Comparison of ENCODE assay signal across 13 cellular contexts in the genomic region with DNA sequence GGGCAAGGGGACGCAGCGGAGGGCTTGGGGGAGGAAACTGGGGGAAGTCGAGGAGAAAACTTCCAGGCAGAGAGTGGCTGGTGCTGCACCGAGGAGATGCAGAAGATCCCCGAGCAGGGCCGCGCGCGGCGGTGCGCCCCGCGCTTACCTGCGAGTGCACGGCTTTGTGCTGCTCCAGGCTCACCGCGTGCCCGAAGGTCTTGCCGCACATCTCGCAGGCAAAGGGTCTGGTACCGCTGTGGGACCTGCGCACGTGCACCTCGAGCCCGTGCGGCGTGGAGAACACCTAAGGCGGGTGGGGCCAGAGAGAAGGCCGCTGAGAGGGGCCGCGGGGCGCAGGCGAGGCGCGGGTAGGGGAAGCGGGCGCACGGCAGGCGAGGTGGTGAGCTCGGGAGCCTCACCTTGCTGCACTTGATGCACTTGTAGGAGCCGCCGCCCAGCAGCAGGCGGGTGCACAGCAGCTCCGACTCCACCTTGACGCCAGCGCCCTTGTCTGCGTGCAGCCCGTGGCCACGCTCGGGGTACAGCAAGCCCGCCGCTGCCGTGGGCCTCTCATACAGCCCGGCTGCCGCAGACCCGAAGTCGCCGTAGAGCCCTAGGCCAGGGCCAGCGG. TPM values are rescaled to one million over a fixed set of nuclear protein-coding genes. Genes with fewer than 3 reads are reported as not detected.
DNase-seq lines count a peak whose midpoint lies in the region; ATAC-seq and TF ChIP-seq lines count a peak whose summit lies in the region.
"Had no signal": no experiment of that assay in that cellular context is flagged by ENCODE, and none has a peak within 500 bp of the region (broad histone marks: within the 10 kb centered on the region; RNA-seq: fewer than 3 reads in every experiment).

No MANE protein-coding gene starts in this region.

- POLR2A ChIA-PET in activated CD8-positive, alpha-beta T cell treated with anti-CD3 and anti-CD28 coated beads for 36 hours (lab: Charles Lee) = interaction anchor here (1.1 to 10.9 kb wide), 6 partner anchors 38 to 115 kb away, joined by 3 to 213 read pairs (median 6); no protein-coding TSS in a partner anchor

- H3K23ac ChIP-seq in trophoblast cell (ENCODE audit: low read length) = no peak overlapping the region

- H3K4me2 ChIP-seq in trophoblast cell (ENCODE audit: low read length) (peak overlapping the region; percentile 61), Karpas-422 (ENCODE audit: low read depth, low read length, poor library complexity, severe bottlenecking) (no peak overlapping the region)

- H3K18ac ChIP-seq in trophoblast cell (ENCODE audit: low read length) = no peak overlapping the region

- H3K36me3 Mint-ChIP-seq in T-helper 2 cell treated with Interferon-gamma antibody and Interleukin-4, amounts not matched to agents 5 μg/mL and 100 μg/mL, for 36 hours (ENCODE audit: low read depth) = peaks cover 83% of the 10 kb centered on the region
- H3K36me3 Mint-ChIP-seq in activated CD8-positive, alpha-beta T cell treated with anti-CD3 and anti-CD28 coated beads for 36 hours (ENCODE audit: low read depth) = peaks cover 93% of the 10 kb centered on the region

- no peak for ATAC-seq in activated CD8-positive, alpha-beta T cell treated with anti-CD3 and anti-CD28 coated beads for 36 hours
- ATAC-seq in GM18519 (IDR thresholded peaks at IDR 0.05; ENCODE audit: low FRiP score, unreplicated experiment) = no peak

- no peak overlapping the region for H2AFZ ChIP-seq in trophoblast cell (ENCODE audit: insufficient read depth, low read length, poor library complexity)
- no peak overlapping the region for H2AFZ ChIP-seq in Karpas-422 (ENCODE audit: low read length)

- H3K36me3 ChIP-seq in trophoblast cell (ENCODE audit: control insufficient read depth in 1 of 2, insufficient read depth in 2 of 2, low read length in 2 of 2) (no peaks in the 10 kb centered on the region), Karpas-422 (ENCODE audit: insufficient read depth, low read length) (no peaks in the 10 kb centered on the region; the same call in 1 of the 2 replicates)
- H3K36me3 ChIP-seq: SJSA1 had no signal

- no peak overlapping the region for H2AK5ac ChIP-seq in trophoblast cell (ENCODE audit: low read length)

- CTCF ChIA-PET in activated CD8-positive, alpha-beta T cell treated with anti-CD3 and anti-CD28 coated beads for 36 hours (lab: Charles Lee) = interaction anchor here (1.0 to 1.6 kb wide), 2 partner anchors 95 to 170 kb away, joined by 4 read pairs; no protein-coding TSS in a partner anchor

- no peak overlapping the region for H4K91ac ChIP-seq in trophoblast cell (ENCODE audit: low read depth, low read length)

- H4K20me1 ChIP-seq in Karpas-422 (ENCODE audit: insufficient read depth, low read depth, low read length) = no peaks in the 10 kb centered on the region

- no peak overlapping the region for H2BK5ac ChIP-seq in trophoblast cell (ENCODE audit: low read depth, low read length, poor library complexity)

- H3K9ac ChIP-seq in trophoblast cell (ENCODE audit: low read length) = no peak overlapping the region
- no peak overlapping the region for H3K9ac ChIP-seq in Karpas-422 (ENCODE audit: low read length)

- peak overlapping the region; percentile 88 for H3K27ac Mint-ChIP-seq in T-helper 2 cell treated with Interferon-gamma antibody and Interleukin-4, amounts not matched to agents 5 μg/mL and 100 μg/mL, for 36 hours
- no peak overlapping the region for H3K27ac Mint-ChIP-seq in activated CD8-positive, alpha-beta T cell treated with anti-CD3 and anti-CD28 coated beads for 36 hours

- no peaks in the 10 kb centered on the region for H3K27me3 Mint-ChIP-seq in T-helper 2 cell treated with Interferon-gamma antibody and Interleukin-4, amounts not matched to agents 5 μg/mL and 100 μg/mL, for 36 hours (ENCODE audit: low read depth)
- H3K27me3 Mint-ChIP-seq in activated CD8-positive, alpha-beta T cell treated with anti-CD3 and anti-CD28 coated beads for 36 hours = no peaks in the 10 kb centered on the region

- H3K79me2 ChIP-seq in trophoblast cell (ENCODE audit: control insufficient read depth, insufficient read depth, low read length, poor library complexity) = no peaks in the 10 kb centered on the region
- peaks cover 16% of the 10 kb centered on the region for H3K79me2 ChIP-seq in Karpas-422 (ENCODE audit: low read length)

- intact Hi-C loops in activated CD8-positive, alpha-beta T cell treated with anti-CD3 and anti-CD28 coated beads for 36 hours (cut with micrococcal nuclease) = loop anchor here (5.0 kb wide), 1 partner anchor 168 kb away; no protein-coding TSS in a partner anchor

- H3K79me1 ChIP-seq in trophoblast cell (ENCODE audit: low read length) = no peaks in the 10 kb centered on the region

- peak overlapping the region; percentile 87 for H3K4me3 Mint-ChIP-seq in T-helper 2 cell treated with Interferon-gamma antibody and Interleukin-4, amounts not matched to agents 5 μg/mL and 100 μg/mL, for 36 hours
- H3K4me3 Mint-ChIP-seq in activated CD8-positive, alpha-beta T cell treated with anti-CD3 and anti-CD28 coated beads for 36 hours = peak overlapping the region; percentile 52

- no peak overlapping the region for H3K27ac ChIP-seq in trophoblast cell (ENCODE audit: low read depth, low read length)
- no peak overlapping the region for H3K27ac ChIP-seq in Karpas-422 (ENCODE audit: low read length)
- H3K27ac ChIP-seq: SJSA1 had no signal

- H3K4ac ChIP-seq in trophoblast cell (ENCODE audit: low read depth, low read length) = no peak overlapping the region

- H3K4me1 ChIP-seq in trophoblast cell (ENCODE audit: control insufficient read depth in 1 of 2, insufficient read depth in 2 of 2, low read length in 2 of 2) = peaks cover 29 to 43% of the 10 kb centered on the region in 2 experiments
- H3K4me1 ChIP-seq in Karpas-422 (ENCODE audit: low read length) = peaks cover 12% of the 10 kb centered on the region

- no peak for DNase-seq in T-helper 2 cell treated with Interferon-gamma antibody and Interleukin-4, amounts not matched to agents 5 μg/mL and 100 μg/mL, for 36 hours (ENCODE audit: low spot score)
- DNase-seq in T-helper 2 cell (no peak), trophoblast cell (no peak), NCI-H1694 treated with DMSO at 0.1 percent for 48 hours (lab: John Stamatoyannopoulos, UW) (no peak), Karpas-422 (no peak)
- DNase-seq in activated CD8-positive, alpha-beta T cell treated with anti-CD3 and anti-CD28 coated beads for 36 hours = no peak
- DNase-seq: activated CD4-positive, alpha-beta T cell treated with anti-CD3 and anti-CD28 coated beads, Interleukin-2, amount 50 U/mL, for 4 hours; DMS79 treated with DMSO at 0.1 percent for 48 hours; NCI-H1092 treated with DMSO at 0.1 percent for 48 hours had no signal

- H2BK12ac ChIP-seq in trophoblast cell (ENCODE audit: low read length) = no peak overlapping the region

- no CpG with 5 or more reads among the region's 59 CpGs for whole genome bisulfite sequencing in trophoblast cell (ENCODE audit: extremely low coverage, insufficient coverage, insufficient read length)

- no peaks in the 10 kb centered on the region for H3K9me2 ChIP-seq in Karpas-422 (replicated peaks; ENCODE audit: insufficient read depth, low read length)

- TF ChIP-seq CTCF in activated CD8-positive, alpha-beta T cell treated with anti-CD3 and anti-CD28 coated beads for 36 hours (IDR thresholded peaks at IDR 0.05) = no peak

- H3K4me3 ChIP-seq in iPS-11a (ENCODE audit: low read depth, low read length) (peak overlapping the region; percentile 13), trophoblast cell (ENCODE audit: low read depth, low read length) (no peak overlapping the region), Karpas-422 (ENCODE audit: low read length) (no peak overlapping the region)
- H3K4me3 ChIP-seq: lung, SJSA1 had no signal

- H3K4me1 Mint-ChIP-seq in T-helper 2 cell treated with Interferon-gamma antibody and Interleukin-4, amounts not matched to agents 5 μg/mL and 100 μg/mL, for 36 hours (ENCODE audit: low read depth) = peaks cover 48% of the 10 kb centered on the region
- H3K4me1 Mint-ChIP-seq in activated CD8-positive, alpha-beta T cell treated with anti-CD3 and anti-CD28 coated beads for 36 hours (ENCODE audit: low read depth) = peaks cover 67% of the 10 kb centered on the region

- H3K14ac ChIP-seq in trophoblast cell (ENCODE audit: low read length) = no peak overlapping the region

- H4K8ac ChIP-seq in trophoblast cell (ENCODE audit: low read depth, low read length) = no peak overlapping the region

- H3K27me3 ChIP-seq in trophoblast cell (ENCODE audit: insufficient read depth, low read length) (peaks cover 68% of the 10 kb centered on the region), Karpas-422 (ENCODE audit: low read length) (no peaks in the 10 kb centered on the region)

- no peaks in the 10 kb centered on the region for H3K9me3 Mint-ChIP-seq in T-helper 2 cell treated with Interferon-gamma antibody and Interleukin-4, amounts not matched to agents 5 μg/mL and 100 μg/mL, for 36 hours
- no peaks in the 10 kb centered on the region for H3K9me3 Mint-ChIP-seq in activated CD8-positive, alpha-beta T cell treated with anti-CD3 and anti-CD28 coated beads for 36 hours

- H2BK120ac ChIP-seq in trophoblast cell (ENCODE audit: insufficient read depth, low read length, poor library complexity) = no peak overlapping the region

- no peak overlapping the region for H4K12ac ChIP-seq in trophoblast cell (ENCODE audit: low read depth, low read length)

- H3K9me3 ChIP-seq in trophoblast cell (ENCODE audit: insufficient read depth, low read depth, low read length) (peaks cover 10% of the 10 kb centered on the region), Karpas-422 (ENCODE audit: low read length) (no peaks in the 10 kb centered on the region)

RNA-seq across cellular contexts. Expression of a gene that starts 6.4 kb away (rescaled TPM):
- total RNA-seq in activated CD8-positive, alpha-beta T cell treated with anti-CD3 and anti-CD28 coated beads for 36 hours = 10 to 100 TPM; 54.3 to 55.3 TPM
- 0.17 and 0.25 TPM in 2 replicates for polyA plus RNA-seq in trophoblast cell (2013)
- total RNA-seq in Karpas-422 (2014; rRNA removed; shearing (Covaris generic); ENCODE audit: low replicate concordance) = 10.2 and 10.8 TPM in 2 replicates
- total RNA-seq: SJSA1 had no signal
